10 cellular contexts compared by ENCODE assay signal in genomic region chrX:45803383-45803921, GRCh38.
DNase-seq lines count a peak whose midpoint lies in the region; ATAC-seq and TF ChIP-seq lines count a peak whose summit lies in the region.
"Had no signal": no experiment of that assay in that cellular context is flagged by ENCODE, and none has a peak within 500 bp of the region (broad histone marks: within the 10 kb centered on the region; RNA-seq: fewer than 3 reads in every experiment).

No MANE protein-coding gene starts in this region.

- POLR2A ChIA-PET in Panc1 (lab: Charles Lee), result no interaction called here

- DNase-seq in GOT3 (lab: John Stamatoyannopoulos, UW), result peak; percentile 2
- DNase-seq in Panc1 (ENCODE audit: low read depth, low spot score), result peak; percentile 78
- peak; percentile 76 for DNase-seq in astrocyte of the hippocampus (ENCODE audit: low read depth, low spot score)
- DNase-seq in renal cortical epithelial cell (ENCODE audit: low read depth), result peak; percentile 93
- no peak for DNase-seq in middle frontal gyrus (ENCODE audit: extremely low spot score, low spot score)
- DNase-seq in central memory CD4-positive, alpha-beta T cell, result no peak
- DNase-seq in NCI-H2029 (lab: John Stamatoyannopoulos, UW), result no peak
- DNase-seq: glutamatergic neuron, H9 had no signal

- H3K4me3 ChIP-seq in Panc1 (ENCODE audit: low read depth in 2 of 2, low read length in 2 of 2), result peak overlapping the region; percentile 3 to 29; a peak in 3 of 4 replicates

- H3K36me3 ChIP-seq in Panc1 (ENCODE audit: control insufficient read depth, insufficient read depth, low read length), result no peaks in the 10 kb centered on the region

- in situ Hi-C loops in Panc1 (cut with HindIII; ENCODE audit: low pct_unique_long_range_greater_than_20kb, low sequenced_read_pairs), result no loop called here

- TF ChIP-seq CTCF in Panc1 (IDR thresholded peaks at IDR 0.05), result no peak

- peak overlapping the region; percentile 84 for H3K27ac ChIP-seq in Panc1 (ENCODE audit: low read length)

- peak; percentile 46; the same call in 1 of the 2 replicates for ATAC-seq in Panc1
- no peak for ATAC-seq in HG02870 (IDR thresholded peaks at IDR 0.05; ENCODE audit: unreplicated experiment)

- peaks cover 64% of the 10 kb centered on the region for H3K4me1 ChIP-seq in Panc1 (ENCODE audit: control insufficient read depth, insufficient read depth, low read length)

- TSS peak; percentile 36 for BruUV-seq in Panc1 (replicated peaks; lab: Mats Ljungman, UMichigan)

- CTCF ChIA-PET in Panc1 (lab: Charles Lee), result interaction anchor here (0.6 kb wide), 1 partner anchor 1845 kb away, joined by 3 read pairs; no protein-coding TSS in a partner anchor

- H3K27me3 ChIP-seq in Panc1 (ENCODE audit: control insufficient read depth, insufficient read depth, low read length), result no peaks in the 10 kb centered on the region

- intact Hi-C loops in Panc1 (cut with micrococcal nuclease; ENCODE audit: unreplicated experiment), result no loop called here

- no peaks in the 10 kb centered on the region for H3K9me3 ChIP-seq in Panc1 (ENCODE audit: control insufficient read depth, insufficient read depth, low read depth, low read length)

Comparison
In these comparisons a context has a peak if more than half of its experiments do, and no peak if none do; other contexts are left out.
1. DNase-seq: peak in GOT3 (single experiment), Panc1 (single experiment), astrocyte of the hippocampus (single experiment) and renal cortical epithelial cell (single experiment); none in middle frontal gyrus (single experiment), central memory CD4-positive, alpha-beta T cell (single experiment) and NCI-H2029 (single experiment).